1 cellular context compared by ENCODE assay signal in genomic region chr3:125032100-125032643, GRCh38.
A peak's percentile ranks its signal among the peaks of the same experiment; 100 is the strongest.
TF ChIP-seq lines count a peak whose summit lies in the region.

No MANE protein-coding gene starts in this region.

TF ChIP-seq in H1, 55 proteins besides CTCF, POLR2A, EP300 and RAD21:
- TF ChIP-seq TEAD4 (IDR thresholded peaks at IDR 0.05; ENCODE audit: low read depth, low read length) (no peak), NANOG (IDR thresholded peaks at IDR 0.05; ENCODE audit: insufficient read depth, low read depth, low read length, poor library complexity, severe bottlenecking) (no peak), EGR1 (IDR thresholded peaks at IDR 0.05; ENCODE audit: borderline replicate concordance, low read depth, low read length) (peak; percentile 87), SIN3A (conservative IDR thresholded peaks at IDR 0.05 in 1 of 2, IDR thresholded peaks at IDR 0.05 in 1 of 2; ENCODE audit: low read depth in 1 of 2, low read length in 2 of 2) (no peak), TAF7 (optimal IDR thresholded peaks at IDR 0.05; ENCODE audit: borderline replicate concordance, low read depth, low read length) (no peak), CHD2 (IDR thresholded peaks at IDR 0.05; ENCODE audit: low read length) (no peak), E2F6 (IDR thresholded peaks at IDR 0.05) (no peak)
